Comparison of ENCODE assay signal across 8 cellular contexts in genomic region chr2:190781604-190782198, GRCh38.
DNase-seq lines count a peak whose midpoint lies in the region; ATAC-seq and TF ChIP-seq lines count a peak whose summit lies in the region.

No MANE protein-coding gene starts in this region.

- ATAC-seq in body of pancreas (peak; percentile 67), GM19328 (IDR thresholded peaks at IDR 0.05; ENCODE audit: unreplicated experiment) (no peak)

- TF ChIP-seq POLR2A in body of pancreas (IDR thresholded peaks at IDR 0.05), result no peak

- intact Hi-C loops in body of pancreas (cut with DNase I), result no loop called here

- no peaks in the 10 kb centered on the region for H3K27me3 ChIP-seq in body of pancreas
- H3K27me3 ChIP-seq in kidney epithelial cell (ENCODE audit: control insufficient read depth, insufficient read depth, low read length), result no peaks in the 10 kb centered on the region

- H3K36me3 ChIP-seq in body of pancreas (replicated peaks in 1 of 2; ENCODE audit: insufficient read depth in 1 of 2, low read depth in 2 of 2) (no peaks in the 10 kb centered on the region), kidney epithelial cell (ENCODE audit: control insufficient read depth, insufficient read depth, low read length) (no peaks in the 10 kb centered on the region)

- peak; percentile 16 to 83 (median 63) for TF ChIP-seq CTCF in body of pancreas (IDR thresholded peaks at IDR 0.05)
- peak; percentile 51 for TF ChIP-seq CTCF in kidney epithelial cell (IDR thresholded peaks at IDR 0.05; ENCODE audit: insufficient read depth, low read length, poor library complexity, severe bottlenecking)

- peaks cover 0 to 2% (median 0%) of the 10 kb centered on the region in 3 donors for H3K9me3 ChIP-seq in body of pancreas

- H3K4me3 ChIP-seq in body of pancreas (no peak overlapping the region), kidney epithelial cell (ENCODE audit: low read depth, low read length) (no peak overlapping the region)

- WGBS in body of pancreas, 2 donors, result 16 to 29% methylated on average over 4 of the region's 4 CpGs

- H3K27ac ChIP-seq in body of pancreas, result no peak overlapping the region

- DNase-seq in NCI-H2081 (lab: John Stamatoyannopoulos, UW), result peak; percentile 49 to 54
- no peak for DNase-seq in NCI-H2081 treated with DMSO at 0.1 percent for 48 hours (lab: John Stamatoyannopoulos, UW)
- peak; percentile 13 for DNase-seq in NCI-H1092 treated with DMSO at 0.1 percent for 48 hours (lab: John Stamatoyannopoulos, UW)
- DNase-seq in T-helper 1 cell, result peak in 4 of 5 donors; percentile 26 to 48 (median 42)
- DNase-seq in body of pancreas, result peak; percentile 55 to 60 (median 58)
- DNase-seq in kidney epithelial cell (ENCODE audit: low read depth), result no peak
- DNase-seq in stimulated activated CD4-positive, alpha-beta T cell treated with anti-CD3 and anti-CD28 coated beads, TNF-alpha, amount 100 ng/mL, for 24 hours (ENCODE audit: low read depth in 3 of 3), result peak; percentile 23 to 47 (median 41)

- peaks cover 11% of the 10 kb centered on the region for H3K4me1 ChIP-seq in body of pancreas

Comparison
In these comparisons a context has a peak if more than half of its experiments do, and no peak if none do; other contexts are left out.
1. DNase-seq: peak in NCI-H2081 (2 of 2), NCI-H1092 treated with DMSO at 0.1 percent for 48 hours (single experiment), T-helper 1 cell (4 of 5), body of pancreas (4 of 4) and stimulated activated CD4-positive, alpha-beta T cell treated with anti-CD3 and anti-CD28 coated beads, TNF-alpha, amount 100 ng/mL, for 24 hours (3 of 3); none in NCI-H2081 treated with DMSO at 0.1 percent for 48 hours (single experiment) and kidney epithelial cell (single experiment).